1 cellular context compared by ENCODE assay signal in genomic region chr4:128573781-128574508, GRCh38.
TF ChIP-seq lines count a peak whose summit lies in the region.

No MANE protein-coding gene starts in this region.

TF ChIP-seq in A549, 52 proteins besides CTCF, POLR2A, EP300 and RAD21 (continued from another document):
- no peak for TF ChIP-seq NPAS2 (CRISPR knock-in tag; IDR thresholded peaks at IDR 0.05; ENCODE audit: borderline replicate concordance)
- TF ChIP-seq E2F6 (IDR thresholded peaks at IDR 0.05; ENCODE audit: borderline replicate concordance, low read depth), result no peak
- TF ChIP-seq HES2 (IDR thresholded peaks at IDR 0.05), result no peak
- TF ChIP-seq KDM5A (IDR thresholded peaks at IDR 0.05), result no peak
- no peak for TF ChIP-seq HDAC2 (IDR thresholded peaks at IDR 0.05)
- peak; percentile 71; the same call in 1 of the 3 replicates for TF ChIP-seq BCL3 (IDR thresholded peaks at IDR 0.05)
- TF ChIP-seq FOXS1 (CRISPR knock-in tag; IDR thresholded peaks at IDR 0.05), result no peak
- TF ChIP-seq NFE2L2 (conservative IDR thresholded peaks at IDR 0.05; ENCODE audit: low read length), result no peak
- no peak for TF ChIP-seq CHD4 (IDR thresholded peaks at IDR 0.05; ENCODE audit: borderline replicate concordance)
- TF ChIP-seq FOSB (CRISPR knock-in tag; IDR thresholded peaks at IDR 0.05), result no peak
